Comparison of ENCODE assay signal across 8 cellular contexts in the genomic region with DNA sequence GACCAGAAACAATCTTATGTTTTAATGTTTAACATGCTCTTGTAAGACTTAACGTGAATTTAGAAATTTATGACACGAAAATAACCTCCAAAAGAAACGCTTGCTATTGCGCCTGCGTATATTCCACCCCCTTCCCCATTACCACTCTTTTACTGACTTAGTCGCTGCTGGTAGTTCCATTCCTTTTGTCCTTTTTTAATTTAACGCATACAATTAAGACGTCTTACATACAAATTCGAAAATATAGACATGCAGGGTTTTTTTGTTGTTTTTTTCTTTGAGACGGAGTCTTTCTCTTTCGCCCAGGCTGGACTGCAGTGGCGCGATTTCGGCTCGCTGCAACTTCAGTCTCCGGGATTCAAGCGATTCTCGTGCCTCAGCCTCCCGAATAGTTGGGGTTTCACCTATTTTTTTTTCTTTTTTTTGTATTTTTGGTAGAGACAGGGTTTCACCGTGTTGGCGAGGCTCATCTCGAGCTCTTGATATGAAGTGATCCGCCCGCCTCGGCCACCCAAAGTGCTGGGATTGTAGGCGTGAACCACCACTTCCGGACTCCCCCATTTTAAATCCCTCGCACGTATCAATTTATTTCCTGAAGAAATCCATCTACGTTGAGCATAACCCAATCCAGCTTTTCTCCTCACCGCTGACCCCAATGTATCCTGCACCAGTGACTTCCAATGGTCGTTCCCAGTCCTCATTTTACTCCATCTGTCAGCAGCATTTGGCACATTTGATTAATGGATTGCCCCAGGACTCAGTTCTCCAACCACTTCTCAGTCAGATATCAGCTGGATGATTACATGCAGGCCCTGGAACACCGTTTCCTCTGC. TPM values are rescaled to one million over a fixed set of nuclear protein-coding genes. Genes with fewer than 3 reads are reported as not detected.
A peak's percentile ranks its signal among the peaks of the same experiment; 100 is the strongest.
DNase-seq lines count a peak whose midpoint lies in the region; TF ChIP-seq lines count a peak whose summit lies in the region.

No MANE protein-coding gene starts in this region.

- H3K4me1 ChIP-seq in GM23248 (ENCODE audit: insufficient read depth) (peaks cover 6% of the 10 kb centered on the region; the same call in 1 of the 2 replicates), Karpas-422 (ENCODE audit: low read length) (peaks cover 17% of the 10 kb centered on the region)

- H3K27ac ChIP-seq in GM23248 (peak overlapping the region; percentile 80), Karpas-422 (ENCODE audit: low read length) (peak overlapping the region; percentile 76), brain microvascular endothelial cell (peak overlapping the region; percentile 85)

- H2AFZ ChIP-seq in GM23248 (peak overlapping the region; percentile 96), Karpas-422 (ENCODE audit: low read length) (peak overlapping the region; percentile 95)

- H3K9me3 ChIP-seq in GM23248 (ENCODE audit: low read depth) (no peaks in the 10 kb centered on the region), Karpas-422 (ENCODE audit: low read length) (no peaks in the 10 kb centered on the region)

- H3K79me2 ChIP-seq in GM23248 (ENCODE audit: insufficient read depth) (peaks cover 43% of the 10 kb centered on the region), Karpas-422 (ENCODE audit: low read length) (peaks cover 19% of the 10 kb centered on the region)

- H3F3A ChIP-seq in GM23248 (ENCODE audit: insufficient read depth) = 0 out of 2 replicates have a peak, but pooled peaks cover 1% of the 10 kb centered on the region

- H3K36me3 ChIP-seq in GM23248 (ENCODE audit: low read depth) (peaks cover 5% of the 10 kb centered on the region; the same call in 1 of the 2 replicates), Karpas-422 (ENCODE audit: insufficient read depth, low read length) (peaks cover 6% of the 10 kb centered on the region), brain microvascular endothelial cell (replicated peaks) (peaks cover 2% of the 10 kb centered on the region)

- DNase-seq in GM10266 (ENCODE audit: extremely low spot score) (peak; percentile 53), GM23248 (peak; percentile 75), Karpas-422 (peak; percentile 79), T follicular helper cell (ENCODE audit: low read depth) (peak; percentile 41), brain microvascular endothelial cell (peak; percentile 11), iPS-NIHi7 (ENCODE audit: extremely low spot score) (peak; percentile 46), pons (ENCODE audit: low spot score) (no peak)
- DNase-seq in stimulated activated CD4-positive, alpha-beta T cell treated with anti-CD3 and anti-CD28 coated beads, Interleukin-12 subunit alpha, Interleukin-12 subunit beta, amount 100 ng/mL, for 48 hours (ENCODE audit: low read depth in 2 of 3, low spot score in 1 of 3) = peak in 2 of 3 donors; percentile 30 to 41

- H3K4me3 ChIP-seq in GM23248 (peak overlapping the region; percentile 92), Karpas-422 (ENCODE audit: low read length) (peak overlapping the region; percentile 86), brain microvascular endothelial cell (ENCODE audit: low read depth, low read length) (peak overlapping the region; percentile 98)

- H3K9me2 ChIP-seq in GM23248 (ENCODE audit: insufficient read depth) (no peaks in the 10 kb centered on the region), Karpas-422 (replicated peaks; ENCODE audit: insufficient read depth, low read length) (no peaks in the 10 kb centered on the region)

- in situ Hi-C loops in GM23248 (cut with MboI) = no loop called here
- in situ Hi-C loops in brain microvascular endothelial cell (cut with HindIII; ENCODE audit: low pct_ligation_motif_present, low sequenced_read_pairs) = no loop called here

- no peak for TF ChIP-seq CTCF in GM10266 (IDR thresholded peaks at IDR 0.05; ENCODE audit: control insufficient read depth, insufficient read depth, low read depth, missing control alignments)
- TF ChIP-seq CTCF in brain microvascular endothelial cell (IDR thresholded peaks at IDR 0.05; ENCODE audit: low read depth, low read length, missing control alignments) = no peak

- peak overlapping the region; percentile 96 for H3K9ac ChIP-seq in GM23248
- peak overlapping the region; percentile 82 for H3K9ac ChIP-seq in Karpas-422 (ENCODE audit: low read length)

- WGBS in GM23248 (ENCODE audit: low coverage in 1 of 2, low lambda C conversion rate in 2 of 2, missing lambda C conversion rate in 2 of 2), 2 experiments = 1 to 4% methylated on average over 33 of the region's 33 CpGs

- H3K27me3 ChIP-seq in GM23248 (replicated peaks; ENCODE audit: insufficient read depth) (no peaks in the 10 kb centered on the region), Karpas-422 (ENCODE audit: low read length) (no peaks in the 10 kb centered on the region), brain microvascular endothelial cell (replicated peaks) (no peaks in the 10 kb centered on the region)

- H3K4me2 ChIP-seq in GM23248 (ENCODE audit: unreplicated experiment) (peak overlapping the region; percentile 79), Karpas-422 (ENCODE audit: low read depth, low read length, poor library complexity, severe bottlenecking) (peak overlapping the region; percentile 98)

- no peaks in the 10 kb centered on the region for H4K20me1 ChIP-seq in GM23248 (ENCODE audit: insufficient read depth)
- H4K20me1 ChIP-seq in Karpas-422 (ENCODE audit: insufficient read depth, low read depth, low read length) = no peaks in the 10 kb centered on the region; the same call in 1 of the 2 replicates

RNA-seq across cellular contexts. Expression of a gene that starts 0.7 kb away (rescaled TPM):
- total RNA-seq in GM23248 (2014; rRNA removed; shearing (Covaris generic)) = 8.0 and 15.8 TPM in 2 replicates
- 21.2 and 22.2 TPM in 2 replicates for polyA plus RNA-seq in GM23248 (2016; fragmentation: Nextera tagmentation; extraction: Ambion mirVana)
- total RNA-seq in Karpas-422 (2014; rRNA removed; shearing (Covaris generic); ENCODE audit: low replicate concordance) = 10.6 and 12.2 TPM in 2 replicates

RNA-seq across cellular contexts. Expression of a gene that starts 22.7 kb away (rescaled TPM):
- not detected in 2 replicates for total RNA-seq in GM23248 (2014; rRNA removed; shearing (Covaris generic))
- polyA plus RNA-seq in GM23248 (2016; fragmentation: Nextera tagmentation; extraction: Ambion mirVana) = not detected in 2 replicates
- total RNA-seq in Karpas-422 (2014; rRNA removed; shearing (Covaris generic); ENCODE audit: low replicate concordance) = not detected in 2 replicates

RNA-seq across cellular contexts. Expression of a gene that starts 34.5 kb away (rescaled TPM):
- total RNA-seq in GM23248 (2014; rRNA removed; shearing (Covaris generic)) = not detected in 2 replicates
- polyA plus RNA-seq in GM23248 (2016; fragmentation: Nextera tagmentation; extraction: Ambion mirVana) = not detected in 2 replicates
- total RNA-seq in Karpas-422 (2014; rRNA removed; shearing (Covaris generic); ENCODE audit: low replicate concordance) = 0.22 TPM in 1 of 2 replicates, not detected in the other

RNA-seq across cellular contexts. Expression of a gene that starts 37.3 kb away (rescaled TPM):
- total RNA-seq in GM23248 (2014; rRNA removed; shearing (Covaris generic)) = 0.11 TPM in 1 of 2 replicates, not detected in the other
- polyA plus RNA-seq in GM23248 (2016; fragmentation: Nextera tagmentation; extraction: Ambion mirVana) = 0.04 TPM in 1 of 2 replicates, not detected in the other
- total RNA-seq in Karpas-422 (2014; rRNA removed; shearing (Covaris generic); ENCODE audit: low replicate concordance) = 0.25 and 1.3 TPM in 2 replicates
